In the genomic region with DNA sequence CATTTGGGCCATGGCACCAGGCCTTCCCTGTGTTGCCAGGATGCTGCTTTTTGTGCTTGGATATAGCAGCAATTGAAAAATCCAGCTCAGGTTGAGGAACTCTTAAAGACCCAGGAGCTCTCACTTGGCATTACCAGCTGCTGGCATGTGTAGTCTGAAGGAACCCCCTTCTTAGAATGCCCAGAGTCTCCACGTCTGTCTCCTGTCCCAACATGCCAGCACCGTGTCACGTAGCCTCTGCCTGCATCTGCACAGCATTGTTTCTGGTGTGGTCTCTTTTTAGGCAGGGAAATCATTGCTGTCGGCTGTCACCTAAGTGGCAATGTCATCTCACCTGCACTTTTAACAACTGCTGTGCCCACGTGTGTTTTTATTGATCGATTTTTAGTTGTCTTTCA, we compare ENCODE assay signal across 2 cellular contexts.
TF ChIP-seq lines count a peak whose summit lies in the region.

No MANE protein-coding gene starts in this region.

TF ChIP-seq in A549, 52 proteins besides CTCF, POLR2A, EP300 and RAD21 (continued from another document):
- TF ChIP-seq HOXB13 (CRISPR knock-in tag; IDR thresholded peaks at IDR 0.05; ENCODE audit: low read depth) (no peak), RCOR1 (IDR thresholded peaks at IDR 0.05; ENCODE audit: low read depth, low read length) (no peak), JUN (IDR thresholded peaks at IDR 0.05) (no peak), NFE2L2 (conservative IDR thresholded peaks at IDR 0.05; ENCODE audit: low read length) (no peak), ZNF302 (CRISPR knock-in tag; IDR thresholded peaks at IDR 0.05) (no peak), FOSL2 (IDR thresholded peaks at IDR 0.05) (no peak), FOSL2 (CRISPR knock-in tag; IDR thresholded peaks at IDR 0.05) (no peak), TFCP2L1 (CRISPR knock-in tag; IDR thresholded peaks at IDR 0.05) (no peak), MAZ (IDR thresholded peaks at IDR 0.05; ENCODE audit: borderline replicate concordance, low read depth, low read length) (no peak)
- TF ChIP-seq, protein P1, sequence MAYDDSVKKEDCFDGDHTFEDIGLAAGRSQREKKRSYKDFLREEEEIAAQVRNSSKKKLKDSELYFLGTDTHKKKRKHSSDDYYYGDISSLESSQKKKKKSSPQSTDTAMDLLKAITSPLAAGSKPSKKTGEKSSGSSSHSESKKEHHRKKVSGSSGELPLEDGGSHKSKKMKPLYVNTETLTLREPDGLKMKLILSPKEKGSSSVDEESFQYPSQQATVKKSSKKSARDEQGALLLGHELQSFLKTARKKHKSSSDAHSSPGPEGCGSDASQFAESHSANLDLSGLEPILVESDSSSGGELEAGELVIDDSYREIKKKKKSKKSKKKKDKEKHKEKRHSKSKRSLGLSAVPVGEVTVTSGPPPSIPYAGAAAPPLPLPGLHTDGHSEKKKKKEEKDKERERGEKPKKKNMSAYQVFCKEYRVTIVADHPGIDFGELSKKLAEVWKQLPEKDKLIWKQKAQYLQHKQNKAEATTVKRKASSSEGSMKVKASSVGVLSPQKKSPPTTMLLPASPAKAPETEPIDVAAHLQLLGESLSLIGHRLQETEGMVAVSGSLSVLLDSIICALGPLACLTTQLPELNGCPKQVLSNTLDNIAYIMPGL (CRISPR knock-in tag; IDR thresholded peaks at IDR 0.05; ENCODE audit: borderline replicate concordance): no peak

TF ChIP-seq in WTC11, 78 proteins besides CTCF, POLR2A, EP300 and RAD21:
- TF ChIP-seq, protein P2, sequence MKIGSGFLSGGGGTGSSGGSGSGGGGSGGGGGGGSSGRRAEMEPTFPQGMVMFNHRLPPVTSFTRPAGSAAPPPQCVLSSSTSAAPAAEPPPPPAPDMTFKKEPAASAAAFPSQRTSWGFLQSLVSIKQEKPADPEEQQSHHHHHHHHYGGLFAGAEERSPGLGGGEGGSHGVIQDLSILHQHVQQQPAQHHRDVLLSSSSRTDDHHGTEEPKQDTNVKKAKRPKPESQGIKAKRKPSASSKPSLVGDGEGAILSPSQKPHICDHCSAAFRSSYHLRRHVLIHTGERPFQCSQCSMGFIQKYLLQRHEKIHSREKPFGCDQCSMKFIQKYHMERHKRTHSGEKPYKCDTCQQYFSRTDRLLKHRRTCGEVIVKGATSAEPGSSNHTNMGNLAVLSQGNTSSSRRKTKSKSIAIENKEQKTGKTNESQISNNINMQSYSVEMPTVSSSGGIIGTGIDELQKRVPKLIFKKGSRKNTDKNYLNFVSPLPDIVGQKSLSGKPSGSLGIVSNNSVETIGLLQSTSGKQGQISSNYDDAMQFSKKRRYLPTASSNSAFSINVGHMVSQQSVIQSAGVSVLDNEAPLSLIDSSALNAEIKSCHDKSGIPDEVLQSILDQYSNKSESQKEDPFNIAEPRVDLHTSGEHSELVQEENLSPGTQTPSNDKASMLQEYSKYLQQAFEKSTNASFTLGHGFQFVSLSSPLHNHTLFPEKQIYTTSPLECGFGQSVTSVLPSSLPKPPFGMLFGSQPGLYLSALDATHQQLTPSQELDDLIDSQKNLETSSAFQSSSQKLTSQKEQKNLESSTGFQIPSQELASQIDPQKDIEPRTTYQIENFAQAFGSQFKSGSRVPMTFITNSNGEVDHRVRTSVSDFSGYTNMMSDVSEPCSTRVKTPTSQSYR (CRISPR knock-in tag; IDR thresholded peaks at IDR 0.05): no peak
- TF ChIP-seq, protein P3, sequence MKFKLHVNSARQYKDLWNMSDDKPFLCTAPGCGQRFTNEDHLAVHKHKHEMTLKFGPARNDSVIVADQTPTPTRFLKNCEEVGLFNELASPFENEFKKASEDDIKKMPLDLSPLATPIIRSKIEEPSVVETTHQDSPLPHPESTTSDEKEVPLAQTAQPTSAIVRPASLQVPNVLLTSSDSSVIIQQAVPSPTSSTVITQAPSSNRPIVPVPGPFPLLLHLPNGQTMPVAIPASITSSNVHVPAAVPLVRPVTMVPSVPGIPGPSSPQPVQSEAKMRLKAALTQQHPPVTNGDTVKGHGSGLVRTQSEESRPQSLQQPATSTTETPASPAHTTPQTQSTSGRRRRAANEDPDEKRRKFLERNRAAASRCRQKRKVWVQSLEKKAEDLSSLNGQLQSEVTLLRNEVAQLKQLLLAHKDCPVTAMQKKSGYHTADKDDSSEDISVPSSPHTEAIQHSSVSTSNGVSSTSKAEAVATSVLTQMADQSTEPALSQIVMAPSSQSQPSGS (CRISPR knock-in tag; IDR thresholded peaks at IDR 0.05; ENCODE audit: borderline replicate concordance, low read depth): no peak
- TF ChIP-seq, protein P4, sequence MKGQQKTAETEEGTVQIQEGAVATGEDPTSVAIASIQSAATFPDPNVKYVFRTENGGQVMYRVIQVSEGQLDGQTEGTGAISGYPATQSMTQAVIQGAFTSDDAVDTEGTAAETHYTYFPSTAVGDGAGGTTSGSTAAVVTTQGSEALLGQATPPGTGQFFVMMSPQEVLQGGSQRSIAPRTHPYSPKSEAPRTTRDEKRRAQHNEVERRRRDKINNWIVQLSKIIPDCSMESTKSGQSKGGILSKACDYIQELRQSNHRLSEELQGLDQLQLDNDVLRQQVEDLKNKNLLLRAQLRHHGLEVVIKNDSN (CRISPR knock-in tag; IDR thresholded peaks at IDR 0.05): no peak
- TF ChIP-seq, protein P5, sequence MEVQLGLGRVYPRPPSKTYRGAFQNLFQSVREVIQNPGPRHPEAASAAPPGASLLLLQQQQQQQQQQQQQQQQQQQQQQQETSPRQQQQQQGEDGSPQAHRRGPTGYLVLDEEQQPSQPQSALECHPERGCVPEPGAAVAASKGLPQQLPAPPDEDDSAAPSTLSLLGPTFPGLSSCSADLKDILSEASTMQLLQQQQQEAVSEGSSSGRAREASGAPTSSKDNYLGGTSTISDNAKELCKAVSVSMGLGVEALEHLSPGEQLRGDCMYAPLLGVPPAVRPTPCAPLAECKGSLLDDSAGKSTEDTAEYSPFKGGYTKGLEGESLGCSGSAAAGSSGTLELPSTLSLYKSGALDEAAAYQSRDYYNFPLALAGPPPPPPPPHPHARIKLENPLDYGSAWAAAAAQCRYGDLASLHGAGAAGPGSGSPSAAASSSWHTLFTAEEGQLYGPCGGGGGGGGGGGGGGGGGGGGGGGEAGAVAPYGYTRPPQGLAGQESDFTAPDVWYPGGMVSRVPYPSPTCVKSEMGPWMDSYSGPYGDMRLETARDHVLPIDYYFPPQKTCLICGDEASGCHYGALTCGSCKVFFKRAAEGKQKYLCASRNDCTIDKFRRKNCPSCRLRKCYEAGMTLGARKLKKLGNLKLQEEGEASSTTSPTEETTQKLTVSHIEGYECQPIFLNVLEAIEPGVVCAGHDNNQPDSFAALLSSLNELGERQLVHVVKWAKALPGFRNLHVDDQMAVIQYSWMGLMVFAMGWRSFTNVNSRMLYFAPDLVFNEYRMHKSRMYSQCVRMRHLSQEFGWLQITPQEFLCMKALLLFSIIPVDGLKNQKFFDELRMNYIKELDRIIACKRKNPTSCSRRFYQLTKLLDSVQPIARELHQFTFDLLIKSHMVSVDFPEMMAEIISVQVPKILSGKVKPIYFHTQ (CRISPR knock-in tag; IDR thresholded peaks at IDR 0.05): no peak
- TF ChIP-seq ZNF121 (CRISPR knock-in tag; IDR thresholded peaks at IDR 0.05): no peak
